In the genomic region with DNA sequence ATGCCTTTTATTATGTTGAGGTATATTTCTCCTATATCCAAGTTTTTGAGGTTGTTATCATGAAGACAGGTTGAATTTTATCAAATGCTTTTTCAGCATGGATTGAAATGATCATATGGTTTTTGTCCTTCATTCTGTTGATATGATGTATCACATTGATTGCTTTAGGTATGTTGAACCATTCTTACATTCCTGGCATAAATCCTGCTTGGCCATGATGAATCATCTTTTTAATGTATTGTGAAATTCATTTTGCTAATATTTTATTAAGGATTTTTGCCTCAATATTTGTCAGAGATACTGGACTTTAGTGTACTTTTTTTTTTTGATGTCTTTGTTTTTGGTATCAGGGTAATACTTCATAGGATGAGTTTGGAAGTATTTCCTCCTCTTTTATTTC, we compare ENCODE assay signal across 19 cellular contexts.
"Had no signal": no experiment of that assay in that cellular context is flagged by ENCODE, and none has a peak within 500 bp of the region (broad histone marks: within the 10 kb centered on the region; RNA-seq: fewer than 3 reads in every experiment).

No MANE protein-coding gene starts in this region.

- H3K27me3 Mint-ChIP-seq: activated CD4-positive, alpha-beta T cell treated with anti-CD3 and anti-CD28 coated beads, Interleukin-2, amount 10 ng/mL, durations not matched to agents 24 days and 14 days; activated naive CD8-positive, alpha-beta T cell treated with anti-CD3 and anti-CD28 coated beads, Interleukin-2, amount 50 U/mL, for 24 hours had no signal

- H3K27me3 ChIP-seq: ascending aorta, cardiac muscle cell, esophagus squamous epithelium, gastrocnemius medialis, heart left ventricle, tibial nerve, vagina had no signal

- H3K4me3 ChIP-seq: ascending aorta, cardiac muscle cell, esophagus squamous epithelium, gastrocnemius medialis, heart left ventricle, tibial nerve, vagina had no signal

- H3K27ac Mint-ChIP-seq: activated CD4-positive, alpha-beta T cell treated with anti-CD3 and anti-CD28 coated beads, Interleukin-2, amount 10 ng/mL, durations not matched to agents 24 days and 14 days; activated CD8-positive, alpha-beta T cell treated with anti-CD3 and anti-CD28 coated beads, Interleukin-2, amount 10 ng/mL, durations not matched to agents 7 days and 5 days; activated naive CD4-positive, alpha-beta T cell treated with anti-CD3 and anti-CD28 coated beads, Interleukin-2, amount 10 ng/mL, durations not matched to agents 7 days and 5 days; activated naive CD8-positive, alpha-beta T cell treated with anti-CD3 and anti-CD28 coated beads, Interleukin-2, amount 50 U/mL, for 24 hours; memory B cell had no signal

- DNase-seq: activated CD4-positive, alpha-beta T cell treated with anti-CD3 and anti-CD28 coated beads, Interleukin-2, amount 10 ng/mL, durations not matched to agents 24 days and 14 days; activated CD8-positive, alpha-beta T cell treated with anti-CD3 and anti-CD28 coated beads, Interleukin-2, amount 10 ng/mL, durations not matched to agents 7 days and 5 days; activated naive CD4-positive, alpha-beta T cell treated with anti-CD3 and anti-CD28 coated beads, Interleukin-2, amount 10 ng/mL, durations not matched to agents 7 days and 5 days; activated naive CD8-positive, alpha-beta T cell treated with anti-CD3 and anti-CD28 coated beads, Interleukin-2, amount 50 U/mL, for 24 hours; activated T-cell treated with anti-CD3 and anti-CD28 coated beads, Interleukin-2, amount 50 U/mL, for 4 hours; dermis blood vessel endothelial cell; effector memory CD4-positive, alpha-beta T cell; esophagus squamous epithelium; gastrocnemius medialis; heart left ventricle; kidney glomerular epithelial cell; left ventricle myocardium superior; retina; stimulated activated naive CD8-positive, alpha-beta T cell treated with anti-CD3 and anti-CD28 coated beads, Interleukin-15, Interleukin-2, amounts not matched to agents 100 U/mL and 50 U/mL, for 24 hours had no signal

- H3K9me3 ChIP-seq: ascending aorta, esophagus squamous epithelium, gastrocnemius medialis, tibial nerve, vagina had no signal

- ATAC-seq: activated CD8-positive, alpha-beta T cell treated with anti-CD3 and anti-CD28 coated beads, Interleukin-2, amount 10 ng/mL, durations not matched to agents 7 days and 5 days; activated naive CD8-positive, alpha-beta T cell treated with anti-CD3 and anti-CD28 coated beads, Interleukin-2, amount 50 U/mL, for 24 hours; activated T-cell treated with anti-CD3 and anti-CD28 coated beads, Interleukin-2, amount 50 U/mL, for 4 hours; gastrocnemius medialis; heart left ventricle; left ventricle myocardium superior; stimulated activated naive CD8-positive, alpha-beta T cell treated with anti-CD3 and anti-CD28 coated beads, Interleukin-15, Interleukin-2, amounts not matched to agents 100 U/mL and 50 U/mL, for 24 hours had no signal

- H3K4me3 Mint-ChIP-seq: activated CD4-positive, alpha-beta T cell treated with anti-CD3 and anti-CD28 coated beads, Interleukin-2, amount 10 ng/mL, durations not matched to agents 24 days and 14 days; activated CD8-positive, alpha-beta T cell treated with anti-CD3 and anti-CD28 coated beads, Interleukin-2, amount 10 ng/mL, durations not matched to agents 7 days and 5 days; activated naive CD4-positive, alpha-beta T cell treated with anti-CD3 and anti-CD28 coated beads, Interleukin-2, amount 10 ng/mL, durations not matched to agents 7 days and 5 days; activated naive CD8-positive, alpha-beta T cell treated with anti-CD3 and anti-CD28 coated beads, Interleukin-2, amount 50 U/mL, for 24 hours; activated T-cell treated with anti-CD3 and anti-CD28 coated beads, Interleukin-2, amount 50 U/mL, for 4 hours; memory B cell had no signal

- H3K27ac ChIP-seq: ascending aorta, cardiac muscle cell, esophagus squamous epithelium, gastrocnemius medialis, heart left ventricle, tibial nerve, vagina had no signal

- H3K36me3 ChIP-seq: ascending aorta, cardiac muscle cell, esophagus squamous epithelium, gastrocnemius medialis, heart left ventricle, tibial nerve, vagina had no signal

- H3K4me1 Mint-ChIP-seq: activated CD4-positive, alpha-beta T cell treated with anti-CD3 and anti-CD28 coated beads, Interleukin-2, amount 10 ng/mL, durations not matched to agents 24 days and 14 days; activated naive CD4-positive, alpha-beta T cell treated with anti-CD3 and anti-CD28 coated beads, Interleukin-2, amount 10 ng/mL, durations not matched to agents 7 days and 5 days; activated naive CD8-positive, alpha-beta T cell treated with anti-CD3 and anti-CD28 coated beads, Interleukin-2, amount 50 U/mL, for 24 hours; memory B cell had no signal

- H3K36me3 Mint-ChIP-seq: activated naive CD4-positive, alpha-beta T cell treated with anti-CD3 and anti-CD28 coated beads, Interleukin-2, amount 10 ng/mL, durations not matched to agents 7 days and 5 days; memory B cell had no signal

- H3K4me1 ChIP-seq: ascending aorta, esophagus squamous epithelium, gastrocnemius medialis, heart left ventricle, tibial nerve, vagina had no signal

- H3K9me3 Mint-ChIP-seq: activated CD4-positive, alpha-beta T cell treated with anti-CD3 and anti-CD28 coated beads, Interleukin-2, amount 10 ng/mL, durations not matched to agents 24 days and 14 days; activated naive CD4-positive, alpha-beta T cell treated with anti-CD3 and anti-CD28 coated beads, Interleukin-2, amount 10 ng/mL, durations not matched to agents 7 days and 5 days; activated naive CD8-positive, alpha-beta T cell treated with anti-CD3 and anti-CD28 coated beads, Interleukin-2, amount 50 U/mL, for 24 hours had no signal
